In genomic region chr11:66842896-66843775, GRCh38 we compare ENCODE assay signal across 8 cellular contexts. TPM values are rescaled to one million over a fixed set of nuclear protein-coding genes. Genes with fewer than 3 reads are reported as not detected.
DNase-seq lines count a peak whose midpoint lies in the region; ATAC-seq, FAIRE-seq and TF ChIP-seq lines count a peak whose summit lies in the region.

RCE1 (plus strand) TSS chr11:66843441; CDS start chr11:66843456, 15 bp downstream.

- no peak for TF ChIP-seq CTCF in A673 (conservative IDR thresholded peaks at IDR 0.05; ENCODE audit: low read depth, low read length)
- TF ChIP-seq CTCF in WTC11 (IDR thresholded peaks at IDR 0.05) = no peak
- TF ChIP-seq CTCF in bronchial epithelial cell (IDR thresholded peaks at IDR 0.05; ENCODE audit: insufficient read depth, low read length, severe bottlenecking) = no peak

- peaks cover 9% of the 10 kb centered on the region for H3K4me1 ChIP-seq in A673 (ENCODE audit: insufficient read depth, low read length, poor library complexity, severe bottlenecking)

- peaks cover 19% of the 10 kb centered on the region for H3K36me3 Mint-ChIP-seq in WTC11

- H3K27ac ChIP-seq in A673 (ENCODE audit: low read depth, low read length, poor library complexity, severe bottlenecking) = peak within 1 kb of the TSS; percentile 93

- no peak for FAIRE-seq in bronchial epithelial cell (lab: Jason Lieb, UNC)

- peak within 1 kb of the TSS; percentile 87 for H3K27ac Mint-ChIP-seq in WTC11

- intact Hi-C loops in A673 (cut with micrococcal nuclease; ENCODE audit: unreplicated experiment) = loop anchor here (1.0 to 5.0 kb wide), 2 partner anchors 114 to 131 kb away; partner anchors contain the start of gene PC

- POLR2A ChIA-PET in A673 (lab: Charles Lee; ENCODE audit: low non-redundant PET) = interaction anchor here (0.6 kb wide), 1 partner anchor 103 kb away, joined by 3 read pairs; no protein-coding TSS in a partner anchor
- POLR2A ChIA-PET in WTC11 (lab: Charles Lee) = interaction anchor here (0.6 to 2.7 kb wide), 9 partner anchors 9 to 397 kb away, joined by 3 to 17 read pairs (median 4); partner anchors contain the start of genes DPP3, LRFN4, PC and RBM4B

- peak within 1 kb of the TSS; percentile 82 for H3K4me3 Mint-ChIP-seq in WTC11

- H3K27me3 ChIP-seq in A673 (replicated peaks; ENCODE audit: insufficient read depth, low read depth, low read length, poor library complexity) = no peaks in the 10 kb centered on the region
- no peaks in the 10 kb centered on the region for H3K27me3 ChIP-seq in bronchial epithelial cell (ENCODE audit: control insufficient read depth, insufficient read depth, low read length)

- H3K27me3 Mint-ChIP-seq in WTC11 (ENCODE audit: low read depth) = no peaks in the 10 kb centered on the region

- CTCF ChIA-PET in A673 (lab: Charles Lee) (interaction anchor here (1.9 kb wide), 1 partner anchor 9 kb away, joined by 7 read pairs; no protein-coding TSS in a partner anchor), WTC11 (lab: Charles Lee) (interaction anchor here (0.6 to 4.8 kb wide), 14 partner anchors 9 to 463 kb away, joined by 3 to 30 read pairs (median 6); partner anchors contain the start of genes KDM2A and RBM4B)

- no peaks in the 10 kb centered on the region for H3K9me3 ChIP-seq in A673 (ENCODE audit: low read depth, low read length, poor library complexity, severe bottlenecking)

- ATAC-seq in GM18858 (IDR thresholded peaks at IDR 0.05; ENCODE audit: unreplicated experiment) = peak; percentile 51
- ATAC-seq in HG03095 (IDR thresholded peaks at IDR 0.05; ENCODE audit: unreplicated experiment) = peak; percentile 65
- ATAC-seq in WTC11 = peak; percentile 78

- DNase-seq in A673 (ENCODE audit: low spot score) (peak; percentile 96), NCI-H2171 (lab: John Stamatoyannopoulos, UW) (peak; percentile 85), WTC11 (ENCODE audit: low spot score) (peak; percentile 86), bronchial epithelial cell (ENCODE audit: low read depth) (peak; percentile 65), iris pigment epithelial cell (ENCODE audit: low read depth) (peak; percentile 88)
- DNase-seq in stimulated activated CD4-positive, alpha-beta T cell treated with anti-CD3 and anti-CD28 coated beads, Interleukin-12 subunit alpha, Interleukin-12 subunit beta, amount 100 ng/mL, for 4 hours = peak; percentile 88

- H3K4me1 Mint-ChIP-seq in WTC11 = peaks cover 20% of the 10 kb centered on the region

- peak within 1 kb of the TSS; percentile 91 for H3K4me3 ChIP-seq in A673 (ENCODE audit: low read depth, low read length, poor library complexity, severe bottlenecking)
- H3K4me3 ChIP-seq in bronchial epithelial cell (ENCODE audit: low read depth, low read length) = peak within 1 kb of the TSS; percentile 96

- H3K9me3 Mint-ChIP-seq in WTC11 = no peaks in the 10 kb centered on the region

- H3K36me3 ChIP-seq in A673 (ENCODE audit: insufficient read depth, low read length, poor library complexity, severe bottlenecking) (peaks cover 36% of the 10 kb centered on the region), bronchial epithelial cell (ENCODE audit: control insufficient read depth, insufficient read depth, low read length) (peaks cover 30% of the 10 kb centered on the region)

- BruUV-seq in A673 (replicated peaks; lab: Mats Ljungman, UMichigan) = no TSS peak

TF ChIP-seq in WTC11, 78 proteins besides CTCF, POLR2A, EP300 and RAD21 (continues in another document):
- TF ChIP-seq ESRRA (CRISPR knock-in tag; IDR thresholded peaks at IDR 0.05; ENCODE audit: borderline replicate concordance) = peak; percentile 84; the same call in 1 of the 2 replicates
- peak; percentile 75; the same call in 1 of the 2 replicates for TF ChIP-seq FOXP4 (CRISPR knock-in tag; IDR thresholded peaks at IDR 0.05)
- TF ChIP-seq ZBTB21 (CRISPR knock-in tag; IDR thresholded peaks at IDR 0.05; ENCODE audit: borderline replicate concordance) = peak; percentile 68; the same call in 1 of the 2 replicates
- peak; percentile 91 for TF ChIP-seq ETV6 (CRISPR knock-in tag; IDR thresholded peaks at IDR 0.05)
- no peak for TF ChIP-seq ZSCAN18 (CRISPR knock-in tag; IDR thresholded peaks at IDR 0.05)
- peak; percentile 74; the same call in 1 of the 2 replicates for TF ChIP-seq ZNF416 (CRISPR knock-in tag; IDR thresholded peaks at IDR 0.05)
- peak; percentile 88; the same call in 1 of the 2 replicates for TF ChIP-seq FOXK1 (CRISPR knock-in tag; IDR thresholded peaks at IDR 0.05)
- peak; percentile 21; the same call in 1 of the 2 replicates for TF ChIP-seq ARID4B (CRISPR knock-in tag; IDR thresholded peaks at IDR 0.05; ENCODE audit: borderline replicate concordance)
- TF ChIP-seq E2F5 (CRISPR knock-in tag; IDR thresholded peaks at IDR 0.05) = peak; percentile 32; the same call in 1 of the 2 replicates
- no peak for TF ChIP-seq HMGA2 (CRISPR knock-in tag; IDR thresholded peaks at IDR 0.05)
- peak; percentile 73 for TF ChIP-seq MAX (CRISPR knock-in tag; IDR thresholded peaks at IDR 0.05)
- peak; percentile 77; the same call in 1 of the 2 replicates for TF ChIP-seq CREB1 (CRISPR knock-in tag; IDR thresholded peaks at IDR 0.05)
- peak; percentile 23; the same call in 1 of the 2 replicates for TF ChIP-seq ZNF671 (CRISPR knock-in tag; IDR thresholded peaks at IDR 0.05)

RNA-seq across cellular contexts. Expression of gene RCE1, which starts in this region (rescaled TPM):
- total RNA-seq in A673 (2021) = 33.1 and 35.0 TPM in 2 replicates
- total RNA-seq in WTC11 (2021) = 34.5 to 36.9 TPM (median 34.6 TPM) in 3 replicates
- total RNA-seq in bronchial epithelial cell = 17.4 and 26.8 TPM in 2 replicates

Comparison
In these comparisons a context has a peak if more than half of its experiments do, and no peak if none do; other contexts are left out.
1. Peak in every context shown above with its lines: DNase-seq, ATAC-seq, H3K4me3 ChIP-seq and H3K27ac ChIP-seq.